Comparison of ENCODE assay signal across 3 cellular contexts in genomic region chr3:26536955-26537354, GRCh38.
TF ChIP-seq lines count a peak whose summit lies in the region.

No MANE protein-coding gene starts in this region.

TF ChIP-seq in A549, 52 proteins besides CTCF, POLR2A, EP300 and RAD21:
- no peak for TF ChIP-seq RFX5 (IDR thresholded peaks at IDR 0.05)
- no peak for TF ChIP-seq CHD4 (IDR thresholded peaks at IDR 0.05; ENCODE audit: borderline replicate concordance)
- no peak for TF ChIP-seq HOXB13 (CRISPR knock-in tag; IDR thresholded peaks at IDR 0.05; ENCODE audit: low read depth)
- no peak for TF ChIP-seq HEYL (CRISPR knock-in tag; IDR thresholded peaks at IDR 0.05)
- peak; percentile 83 for TF ChIP-seq MAFK (IDR thresholded peaks at IDR 0.05; ENCODE audit: partially characterized antibody)

TF ChIP-seq in IMR-90, 13 proteins besides CTCF, POLR2A, EP300 and RAD21:
- TF ChIP-seq FOS (IDR thresholded peaks at IDR 0.05; ENCODE audit: low read depth, low read length) (no peak), MAFK (IDR thresholded peaks at IDR 0.05; ENCODE audit: low read depth, low read length) (peak; percentile 84)

TF ChIP-seq in H1, 55 proteins besides CTCF, POLR2A, EP300 and RAD21:
- TF ChIP-seq MAFK (IDR thresholded peaks at IDR 0.05; ENCODE audit: low read depth, low read length): 0 out of 2 replicates have a peak, but pooled peaks have one; percentile 9
- no peak for TF ChIP-seq SIX5 (IDR thresholded peaks at IDR 0.05; ENCODE audit: low read depth, low read length)
